Comparison of ENCODE assay signal across 2 cellular contexts in genomic region chr2:101776172-101777043, GRCh38.
TF ChIP-seq lines count a peak whose summit lies in the region.

No MANE protein-coding gene starts in this region.

TF ChIP-seq in IMR-90, 13 proteins besides CTCF, POLR2A, EP300 and RAD21:
- TF ChIP-seq CEBPB (IDR thresholded peaks at IDR 0.05; ENCODE audit: low read depth, low read length) (peak; percentile 80), RFX5 (IDR thresholded peaks at IDR 0.05; ENCODE audit: low read depth, low read length) (no peak)

TF ChIP-seq in K562, 482 proteins besides CTCF, POLR2A, EP300 and RAD21:
- no peak for TF ChIP-seq PURB (CRISPR knock-in tag; IDR thresholded peaks at IDR 0.05; ENCODE audit: low read depth)
- no peak for TF ChIP-seq ZNF584 (CRISPR knock-in tag; IDR thresholded peaks at IDR 0.05; ENCODE audit: low read depth)
- TF ChIP-seq NFE2 (IDR thresholded peaks at IDR 0.05; ENCODE audit: low read depth): no peak
- no peak for TF ChIP-seq ZNF766 (CRISPR knock-in tag; conservative IDR thresholded peaks at IDR 0.05)
- TF ChIP-seq CREM (IDR thresholded peaks at IDR 0.05; ENCODE audit: low read depth): no peak
- TF ChIP-seq PBX2 (CRISPR knock-in tag; IDR thresholded peaks at IDR 0.05; ENCODE audit: low read depth): no peak
- no peak for TF ChIP-seq PBX2 (tag; conservative IDR thresholded peaks at IDR 0.05; ENCODE audit: low read depth)
- no peak for TF ChIP-seq STAG1 (CRISPR knock-in tag; IDR thresholded peaks at IDR 0.05; ENCODE audit: borderline replicate concordance)
- TF ChIP-seq UBTF (IDR thresholded peaks at IDR 0.05; ENCODE audit: borderline replicate concordance in 1 of 2, low read depth in 2 of 2, low read length in 2 of 2): no peak
- TF ChIP-seq ZBTB1 (CRISPR knock-in tag; IDR thresholded peaks at IDR 0.05; ENCODE audit: borderline replicate concordance, low read depth): no peak
- TF ChIP-seq CEBPG (CRISPR knock-in tag; IDR thresholded peaks at IDR 0.05): no peak
- TF ChIP-seq CEBPG (tag; conservative IDR thresholded peaks at IDR 0.05 in 1 of 2, IDR thresholded peaks at IDR 0.05 in 1 of 2): peak; percentile 35 to 85; a peak in 3 of 4 replicates
- no peak for TF ChIP-seq ZNF75A (CRISPR knock-in tag; IDR thresholded peaks at IDR 0.05)
- no peak for TF ChIP-seq BMI1 (IDR thresholded peaks at IDR 0.05; ENCODE audit: low read length)
- no peak for TF ChIP-seq ZNF324 (CRISPR knock-in tag; IDR thresholded peaks at IDR 0.05)
- no peak for TF ChIP-seq TEAD1 (CRISPR knock-in tag; IDR thresholded peaks at IDR 0.05)
- TF ChIP-seq RBM14 (IDR thresholded peaks at IDR 0.05; ENCODE audit: borderline replicate concordance, insufficient read depth, low read depth, low read length): no peak
- no peak for TF ChIP-seq FOXJ2 (tag; IDR thresholded peaks at IDR 0.05)
- TF ChIP-seq CEBPB (tag; IDR thresholded peaks at IDR 0.05): peak; percentile 76
